In genomic region chr5:145797336-145797735, GRCh38 we compare ENCODE assay signal across 14 cellular contexts. TPM values are rescaled to one million over a fixed set of nuclear protein-coding genes. Genes with fewer than 3 reads are reported as not detected.
A peak's percentile ranks its signal among the peaks of the same experiment; 100 is the strongest.
DNase-seq lines count a peak whose midpoint lies in the region; ATAC-seq, FAIRE-seq and TF ChIP-seq lines count a peak whose summit lies in the region.
"Had no signal": no experiment of that assay in that cellular context is flagged by ENCODE, and none has a peak within 500 bp of the region (broad histone marks: within the 10 kb centered on the region; RNA-seq: fewer than 3 reads in every experiment).

No MANE protein-coding gene starts in this region.

- no peaks in the 10 kb centered on the region for H3K79me1 ChIP-seq in H1 (ENCODE audit: low read depth, low read length)

- TF ChIP-seq EP300 in H1 (IDR thresholded peaks at IDR 0.05; ENCODE audit: borderline replicate concordance in 1 of 2, low read depth in 2 of 2, low read length in 2 of 2), result no peak

- 0 out of 2 replicates have a peak, but pooled peaks cover 5% of the 10 kb centered on the region for H4K20me1 ChIP-seq in HCT116 (ENCODE audit: insufficient read depth)
- no peaks in the 10 kb centered on the region for H4K20me1 ChIP-seq in H1 (replicated peaks in 1 of 2; ENCODE audit: control insufficient read depth in 1 of 2, insufficient read depth in 2 of 2, low read length in 2 of 2)

- H3K56ac ChIP-seq in H1 (replicated peaks; ENCODE audit: insufficient read length, low read depth, low read length), result no peak overlapping the region

- H3K23me2 ChIP-seq in H1 (ENCODE audit: low read depth, low read length), result no peaks in the 10 kb centered on the region; the same call in 1 of the 2 replicates

- no peak overlapping the region for H4K5ac ChIP-seq in H1 (ENCODE audit: insufficient read length, low read depth, low read length)

- H3K4me1 ChIP-seq in HCT116 (ENCODE audit: control insufficient read depth in 1 of 2, insufficient read depth in 2 of 2, low read length in 2 of 2) (no peaks in the 10 kb centered on the region), H1 (replicated peaks in 1 of 4; ENCODE audit: control insufficient read depth in 3 of 4, insufficient read depth in 4 of 4, low read length in 3 of 4) (no peaks in the 10 kb centered on the region), lower lobe of right lung (no peaks in the 10 kb centered on the region)
- H3K4me1 ChIP-seq: prostate gland had no signal

- no peak for FAIRE-seq in RCC 7860 (lab: Jason Lieb, UNC)
- no peak for FAIRE-seq in H1 (lab: Jason Lieb, UNC)

- no peak overlapping the region for H4K91ac ChIP-seq in H1 (replicated peaks; ENCODE audit: insufficient read length, low read length)

- no peak overlapping the region for H2BK15ac ChIP-seq in H1 (ENCODE audit: low read length)

- RAD21 ChIA-PET in HCT116 (lab: Charles Lee; ENCODE audit: low non-redundant PET in 1 of 2, low total read pairs in 2 of 2, uncharacterized antibody in 2 of 2, unreplicated experiment in 2 of 2), result no interaction called here

- no peak overlapping the region for H3K9ac ChIP-seq in HCT116 (ENCODE audit: low read length)
- no peak overlapping the region for H3K9ac ChIP-seq in H1 (replicated peaks in 1 of 4; ENCODE audit: extremely low read depth in 1 of 4, low read depth in 3 of 4, low read length in 3 of 4)

- no peak overlapping the region for H2BK5ac ChIP-seq in H1 (ENCODE audit: low read depth, low read length)

- CTCF ChIA-PET in HCT116 (lab: Charles Lee), result no interaction called here
- CTCF ChIA-PET in H1 (lab: Charles Lee; ENCODE audit: partially characterized antibody), result interaction anchor here (0.8 to 1.0 kb wide), 3 partner anchors 86 to 110 kb away, joined by 3 to 5 read pairs (median 3); no protein-coding TSS in a partner anchor
- CTCF ChIA-PET in activated naive CD4-positive, alpha-beta T cell treated with anti-CD3 and anti-CD28 coated beads for 36 hours (lab: Charles Lee), result no interaction called here

- no peaks in the 10 kb centered on the region for H3K9me2 ChIP-seq in HCT116 (ENCODE audit: insufficient read depth)

- H3K9me3 Mint-ChIP-seq in activated naive CD4-positive, alpha-beta T cell treated with anti-CD3 and anti-CD28 coated beads for 36 hours, result no peaks in the 10 kb centered on the region

- no peak for TF ChIP-seq POLR2A in HCT116 (IDR thresholded peaks at IDR 0.05; ENCODE audit: borderline replicate concordance, extremely low read depth, insufficient read depth, insufficient read length)
- no peak for TF ChIP-seq POLR2A in H1 (IDR thresholded peaks at IDR 0.05; ENCODE audit: control extremely low read depth in 1 of 2, low read depth in 2 of 2, low read length in 2 of 2)

- H2AFZ ChIP-seq in HCT116 (ENCODE audit: low read depth, low read length, poor library complexity, severe bottlenecking), result no peak overlapping the region
- no peak overlapping the region for H2AFZ ChIP-seq in H1 (ENCODE audit: low read length)

- no peaks in the 10 kb centered on the region for H3K79me2 ChIP-seq in HCT116 (ENCODE audit: insufficient read depth, low read length)
- no peaks in the 10 kb centered on the region for H3K79me2 ChIP-seq in H1 (ENCODE audit: control insufficient read depth in 1 of 2, insufficient read depth in 2 of 2, low read length in 2 of 2)

- TF ChIP-seq CTCF in HCT116 (IDR thresholded peaks at IDR 0.05 in 2 of 3, conservative IDR thresholded peaks at IDR 0.05 in 1 of 3; ENCODE audit: borderline replicate concordance in 1 of 3, insufficient read depth in 1 of 3, low read depth in 2 of 3, low read length in 2 of 3) (no peak), H1 (IDR thresholded peaks at IDR 0.05; ENCODE audit: control extremely low read depth in 1 of 3, insufficient read depth in 1 of 3, low read depth in 1 of 3, low read length in 3 of 3) (peak in 1 of 3 experiments; percentile 12; a peak in 1 of 4 replicates), lower lobe of right lung (IDR thresholded peaks at IDR 0.05) (no peak)

- DNase-seq in HCT116 (ENCODE audit: low read depth, low spot score) (no peak), RCC 7860 (ENCODE audit: low spot score) (peak; percentile 53), H1 (ENCODE audit: low read depth in 1 of 2, low spot score in 2 of 2) (no peak), skeletal muscle cell (ENCODE audit: low read depth) (peak; percentile 21), lower lobe of right lung (no peak)
- DNase-seq in activated naive CD4-positive, alpha-beta T cell treated with anti-CD3 and anti-CD28 coated beads for 36 hours, result no peak
- DNase-seq: activated naive CD8-positive, alpha-beta T cell treated with anti-CD3 and anti-CD28 coated beads, Interleukin-2, amount 50 U/mL, for 24 hours; COR-L47; dorsolateral prefrontal cortex; heart right ventricle; NCI-H2081 treated with DMSO at 0.1 percent for 48 hours; substantia nigra had no signal

- no peaks in the 10 kb centered on the region for H3K4me1 Mint-ChIP-seq in activated naive CD4-positive, alpha-beta T cell treated with anti-CD3 and anti-CD28 coated beads for 36 hours (ENCODE audit: low read depth)
- H3K4me1 Mint-ChIP-seq: activated naive CD8-positive, alpha-beta T cell treated with anti-CD3 and anti-CD28 coated beads, Interleukin-2, amount 50 U/mL, for 24 hours had no signal

- H3K27me3 ChIP-seq in HCT116 (ENCODE audit: insufficient read depth, low read length), result no peaks in the 10 kb centered on the region
- H3K27me3 ChIP-seq in H1 (replicated peaks in 1 of 4; ENCODE audit: control insufficient read depth in 3 of 4, extremely low read depth in 1 of 4, insufficient read depth in 3 of 4, low read length in 3 of 4), result no peaks in the 10 kb centered on the region
- no peaks in the 10 kb centered on the region for H3K27me3 ChIP-seq in lower lobe of right lung (ENCODE audit: low read depth)
- H3K27me3 ChIP-seq: dorsolateral prefrontal cortex, heart right ventricle had no signal

- H3K4ac ChIP-seq in H1 (replicated peaks; ENCODE audit: insufficient read length, low read depth, low read length), result no peak overlapping the region

- no peak overlapping the region for H2BK12ac ChIP-seq in H1 (ENCODE audit: low read depth, low read length)

- H2BK120ac ChIP-seq in H1 (replicated peaks; ENCODE audit: low read depth, low read length), result no peak overlapping the region

- no peak overlapping the region for H4K8ac ChIP-seq in H1 (ENCODE audit: extremely low read depth, insufficient read depth, low read length)

- WGBS in H1 (ENCODE audit: extremely low coverage in 1 of 2, insufficient coverage in 1 of 2, insufficient read length in 1 of 2, insufficient replicate concordance in 2 of 2, low coverage in 1 of 2, low lambda C conversion rate in 2 of 2, missing lambda C conversion rate in 1 of 2), 2 experiments, result 90% methylated on average over 1 of the region's 1 CpG; no CpG with 5 or more reads in 1 of the 2 experiments

- H3K36me3 ChIP-seq in HCT116 (ENCODE audit: control insufficient read depth in 1 of 2, insufficient read depth in 2 of 2, low read length in 2 of 2), result no peaks in the 10 kb centered on the region
- H3K36me3 ChIP-seq in H1 (ENCODE audit: control insufficient read depth in 2 of 4, insufficient read depth in 4 of 4, low read length in 3 of 4), result no peaks in the 10 kb centered on the region
- no peaks in the 10 kb centered on the region for H3K36me3 ChIP-seq in lower lobe of right lung
- H3K36me3 ChIP-seq: prostate gland had no signal

- H3K23ac ChIP-seq in H1 (ENCODE audit: insufficient read length), result no peak overlapping the region

- H3K14ac ChIP-seq in H1 (ENCODE audit: insufficient read length), result no peak overlapping the region

- POLR2A ChIA-PET in HCT116 (lab: Charles Lee) (no interaction called here), H1 (lab: Charles Lee; ENCODE audit: partially characterized antibody) (no interaction called here)

- no peak overlapping the region for H2BK20ac ChIP-seq in H1 (ENCODE audit: low read length)

- ATAC-seq in HCT116 (peak; percentile 58; the same call in 1 of the 2 replicates), lower lobe of right lung (no peak), GM18858 (IDR thresholded peaks at IDR 0.05; ENCODE audit: unreplicated experiment) (no peak)
- ATAC-seq: activated naive CD8-positive, alpha-beta T cell treated with anti-CD3 and anti-CD28 coated beads, Interleukin-2, amount 50 U/mL, for 24 hours; heart right ventricle had no signal

- H3K4me3 ChIP-seq in HCT116 (replicated peaks in 1 of 2; ENCODE audit: low read depth in 1 of 2, low read length in 2 of 2) (no peak overlapping the region), H1 (ENCODE audit: extremely low read depth in 1 of 4, insufficient read depth in 2 of 4, low read depth in 3 of 4, low read length in 4 of 4) (no peak overlapping the region), skeletal muscle cell (ENCODE audit: low read depth, low read length) (no peak overlapping the region), lower lobe of right lung (no peak overlapping the region)
- H3K4me3 ChIP-seq: dorsolateral prefrontal cortex, heart right ventricle, prostate gland had no signal

- H3K27me3 Mint-ChIP-seq in activated naive CD4-positive, alpha-beta T cell treated with anti-CD3 and anti-CD28 coated beads for 36 hours (ENCODE audit: low read depth), result no peaks in the 10 kb centered on the region
- H3K27me3 Mint-ChIP-seq: activated naive CD8-positive, alpha-beta T cell treated with anti-CD3 and anti-CD28 coated beads, Interleukin-2, amount 50 U/mL, for 24 hours had no signal

- no peak overlapping the region for H3K4me2 ChIP-seq in HCT116 (ENCODE audit: low read length)
- no peak overlapping the region for H3K4me2 ChIP-seq in H1 (ENCODE audit: insufficient read depth in 1 of 2, low read depth in 2 of 2, low read length in 2 of 2)

- no peak overlapping the region for H3K4me3 Mint-ChIP-seq in activated naive CD4-positive, alpha-beta T cell treated with anti-CD3 and anti-CD28 coated beads for 36 hours
- H3K4me3 Mint-ChIP-seq: activated naive CD8-positive, alpha-beta T cell treated with anti-CD3 and anti-CD28 coated beads, Interleukin-2, amount 50 U/mL, for 24 hours had no signal

- no TSS peak for BruUV-seq in HCT116 (replicated peaks; lab: Mats Ljungman, UMichigan)

- H3K36me3 Mint-ChIP-seq in activated naive CD4-positive, alpha-beta T cell treated with anti-CD3 and anti-CD28 coated beads for 36 hours (ENCODE audit: low read depth), result no peaks in the 10 kb centered on the region

- intact Hi-C loops in HCT116 (cut with micrococcal nuclease) (no loop called here), lower lobe of right lung (cut with DNase I) (no loop called here)
- intact Hi-C loops in activated naive CD4-positive, alpha-beta T cell treated with anti-CD3 and anti-CD28 coated beads for 36 hours (cut with micrococcal nuclease), result no loop called here

- no peak overlapping the region for H3K18ac ChIP-seq in H1 (ENCODE audit: extremely low read depth, low read length)

- H3K27ac ChIP-seq in HCT116 (ENCODE audit: low read depth, low read length) (no peak overlapping the region), H1 (ENCODE audit: low read depth, low read length) (no peak overlapping the region), lower lobe of right lung (no peak overlapping the region)
- H3K27ac ChIP-seq: dorsolateral prefrontal cortex, heart right ventricle, prostate gland had no signal

- H2AK5ac ChIP-seq in H1 (ENCODE audit: low read depth, low read length), result no peak overlapping the region

- H3K27ac Mint-ChIP-seq in activated naive CD4-positive, alpha-beta T cell treated with anti-CD3 and anti-CD28 coated beads for 36 hours, result no peak overlapping the region
- H3K27ac Mint-ChIP-seq: activated naive CD8-positive, alpha-beta T cell treated with anti-CD3 and anti-CD28 coated beads, Interleukin-2, amount 50 U/mL, for 24 hours had no signal

- H3K9me3 ChIP-seq in HCT116 (ENCODE audit: control insufficient read depth in 1 of 2, insufficient read depth in 1 of 2, low read depth in 1 of 2, low read length in 2 of 2) (no peaks in the 10 kb centered on the region), H1 (ENCODE audit: insufficient read depth in 2 of 2, low read depth in 1 of 2, low read length in 1 of 2) (no peaks in the 10 kb centered on the region), lower lobe of right lung (no peaks in the 10 kb centered on the region)
- H3K9me3 ChIP-seq: prostate gland had no signal

- TF ChIP-seq RAD21 in HCT116 (IDR thresholded peaks at IDR 0.05; ENCODE audit: low read depth), result no peak
- TF ChIP-seq RAD21 in H1 (IDR thresholded peaks at IDR 0.05 in 1 of 2, conservative IDR thresholded peaks at IDR 0.05 in 1 of 2; ENCODE audit: low read depth in 2 of 2, low read length in 2 of 2), result no peak

RNA-seq across cellular contexts. Expression of gene PRELID2, which starts 37.8 kb away (rescaled TPM):
- total RNA-seq in HCT116 (2021; ENCODE audit: unreplicated experiment) (20.1 TPM), lower lobe of right lung (10.2 TPM)
- polyA plus RNA-seq in HCT116 (2012), result 9.0 and 12.7 TPM in 2 replicates
- total RNA-seq in H1 (2021; fragmentation: NEBNext Ultra II Directional; extraction: Animal tissue kit (Norgen Biotek cat#: 25700)), result 7.5 and 7.8 TPM in 2 replicates
- 2.1 and 2.2 TPM in 2 replicates for polyA plus RNA-seq in H1 (2011; rRNA removed)
- polyA plus RNA-seq in H1 (2011; cell fraction: cytosol; rRNA removed), result 4.0 TPM
- polyA plus RNA-seq in H1 (2011; cell fraction: nucleus; rRNA removed), result 5.9 TPM
- 3.6 to 6.1 TPM (median 4.7 TPM) in 4 replicates for polyA plus RNA-seq in H1 (2012, experiment 1 of 2)
- 1.1 TPM for polyA plus RNA-seq in H1 (2012, experiment 2 of 2)
- polyA plus RNA-seq in H1 (2013, experiment 1 of 2), result 7.0 TPM
- 6.1 TPM for polyA plus RNA-seq in H1 (2013, experiment 2 of 2)
- polyA minus RNA-seq in H1 (2011; rRNA and poly(A)+ RNA removed), result 16.3 and 17.9 TPM in 2 replicates
- 9.2 TPM for polyA minus RNA-seq in H1 (2011; cell fraction: cytosol; rRNA and poly(A)+ RNA removed)
- 65.6 TPM for polyA minus RNA-seq in H1 (2011; cell fraction: nucleus; rRNA and poly(A)+ RNA removed)
- under 1 TPM; 0.12 to 0.17 TPM for total RNA-seq in activated naive CD4-positive, alpha-beta T cell treated with anti-CD3 and anti-CD28 coated beads for 36 hours

Comparison
In these comparisons a context has a peak if more than half of its experiments do, and no peak if none do; other contexts are left out.
1. DNase-seq: peak in RCC 7860 (single experiment) and skeletal muscle cell (single experiment); none in HCT116 (single experiment), H1 (0 of 2), lower lobe of right lung (single experiment) and activated naive CD4-positive, alpha-beta T cell treated with anti-CD3 and anti-CD28 coated beads for 36 hours (single experiment).
2. Of the 16 proteins assayed by ChIP-seq in both H1 and HCT116: peak only in H1: JUND; only in HCT116: none; in both: none; in neither: 14; mixed calls (peak in some experiments, not most) for 1.